ENCODE assay signal across 1 cellular context in the genomic region with DNA sequence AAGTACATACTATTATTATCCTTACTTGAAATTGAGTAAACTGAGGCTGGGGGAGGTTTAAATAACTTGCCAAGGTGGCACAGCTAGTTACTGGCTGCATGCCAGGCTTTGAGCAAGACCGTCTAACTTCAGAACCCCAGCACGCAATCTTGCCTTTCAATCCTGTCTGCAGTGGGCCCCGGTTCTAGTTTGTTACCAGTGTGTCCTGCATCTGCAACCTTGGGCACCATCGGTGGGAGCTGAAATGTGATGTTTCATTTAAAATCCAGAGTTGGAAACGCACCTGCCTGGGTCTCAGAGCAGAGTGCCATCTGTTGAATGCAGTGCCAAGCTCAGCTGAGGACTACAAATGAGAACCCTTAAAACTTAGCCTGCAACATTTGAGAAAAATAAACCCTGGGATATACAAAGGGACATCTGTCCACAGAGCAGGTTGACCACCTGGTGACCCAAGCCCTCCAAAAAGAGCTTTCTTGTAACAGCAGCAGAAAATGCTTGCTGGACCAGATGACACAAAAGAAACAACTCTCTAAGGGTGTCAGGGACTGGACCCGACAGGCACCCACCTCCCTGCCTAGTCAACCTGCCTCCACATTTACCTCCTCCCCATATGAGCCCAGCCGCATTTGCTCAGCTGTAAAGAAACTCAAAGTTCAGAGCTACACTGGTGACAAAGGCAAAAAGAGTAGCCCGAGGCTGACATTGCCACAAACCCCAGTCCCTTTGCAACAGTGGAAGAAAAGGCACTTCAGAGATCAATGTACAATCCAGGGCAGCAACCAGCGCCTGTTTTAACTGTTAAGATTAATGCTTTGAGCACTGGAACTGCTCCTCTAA.
TF ChIP-seq lines count a peak whose summit lies in the region.

No MANE protein-coding gene starts in this region.

TF ChIP-seq in HepG2, 621 proteins besides CTCF, POLR2A, EP300 and RAD21 (continued from another document):
- TF ChIP-seq, protein P1, sequence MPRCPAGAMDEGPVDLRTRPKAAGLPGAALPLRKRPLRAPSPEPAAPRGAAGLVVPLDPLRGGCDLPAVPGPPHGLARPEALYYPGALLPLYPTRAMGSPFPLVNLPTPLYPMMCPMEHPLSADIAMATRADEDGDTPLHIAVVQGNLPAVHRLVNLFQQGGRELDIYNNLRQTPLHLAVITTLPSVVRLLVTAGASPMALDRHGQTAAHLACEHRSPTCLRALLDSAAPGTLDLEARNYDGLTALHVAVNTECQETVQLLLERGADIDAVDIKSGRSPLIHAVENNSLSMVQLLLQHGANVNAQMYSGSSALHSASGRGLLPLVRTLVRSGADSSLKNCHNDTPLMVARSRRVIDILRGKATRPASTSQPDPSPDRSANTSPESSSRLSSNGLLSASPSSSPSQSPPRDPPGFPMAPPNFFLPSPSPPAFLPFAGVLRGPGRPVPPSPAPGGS (CRISPR knock-in tag; IDR thresholded peaks at IDR 0.05): no peak
- TF ChIP-seq, protein P2, sequence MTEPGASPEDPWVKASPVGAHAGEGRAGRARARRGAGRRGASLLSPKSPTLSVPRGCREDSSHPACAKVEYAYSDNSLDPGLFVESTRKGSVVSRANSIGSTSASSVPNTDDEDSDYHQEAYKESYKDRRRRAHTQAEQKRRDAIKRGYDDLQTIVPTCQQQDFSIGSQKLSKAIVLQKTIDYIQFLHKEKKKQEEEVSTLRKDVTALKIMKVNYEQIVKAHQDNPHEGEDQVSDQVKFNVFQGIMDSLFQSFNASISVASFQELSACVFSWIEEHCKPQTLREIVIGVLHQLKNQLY (CRISPR knock-in tag; IDR thresholded peaks at IDR 0.05): no peak
- TF ChIP-seq CEBPG (CRISPR knock-in tag; IDR thresholded peaks at IDR 0.05) (peak; percentile 14; the same call in 1 of the 2 replicates), SRY (CRISPR knock-in tag; IDR thresholded peaks at IDR 0.05) (no peak), ZNF501 (CRISPR knock-in tag; IDR thresholded peaks at IDR 0.05) (0 out of 2 replicates have a peak, but pooled peaks have one; percentile 11), ZMYM4 (CRISPR knock-in tag; IDR thresholded peaks at IDR 0.05) (no peak), ZNF782 (CRISPR knock-in tag; IDR thresholded peaks at IDR 0.05; ENCODE audit: borderline replicate concordance) (0 out of 2 replicates have a peak, but pooled peaks have one; percentile 56), WIZ (CRISPR knock-in tag; IDR thresholded peaks at IDR 0.05) (no peak), ZNF251 (CRISPR knock-in tag; IDR thresholded peaks at IDR 0.05) (no peak), ZNF33B (CRISPR knock-in tag; IDR thresholded peaks at IDR 0.05) (no peak), KAT7 (CRISPR knock-in tag; IDR thresholded peaks at IDR 0.05; ENCODE audit: borderline replicate concordance) (0 out of 2 replicates have a peak, but pooled peaks have one; percentile 26), ZNF614 (CRISPR knock-in tag; IDR thresholded peaks at IDR 0.05; ENCODE audit: borderline replicate concordance) (peak; percentile 74), ZNF136 (CRISPR knock-in tag; IDR thresholded peaks at IDR 0.05; ENCODE audit: low read depth) (no peak), HOXD1 (CRISPR knock-in tag; IDR thresholded peaks at IDR 0.05) (no peak), TEAD3 (CRISPR knock-in tag; optimal IDR thresholded peaks at IDR 0.05; ENCODE audit: borderline replicate concordance) (no peak)
- TF ChIP-seq, protein P3, sequence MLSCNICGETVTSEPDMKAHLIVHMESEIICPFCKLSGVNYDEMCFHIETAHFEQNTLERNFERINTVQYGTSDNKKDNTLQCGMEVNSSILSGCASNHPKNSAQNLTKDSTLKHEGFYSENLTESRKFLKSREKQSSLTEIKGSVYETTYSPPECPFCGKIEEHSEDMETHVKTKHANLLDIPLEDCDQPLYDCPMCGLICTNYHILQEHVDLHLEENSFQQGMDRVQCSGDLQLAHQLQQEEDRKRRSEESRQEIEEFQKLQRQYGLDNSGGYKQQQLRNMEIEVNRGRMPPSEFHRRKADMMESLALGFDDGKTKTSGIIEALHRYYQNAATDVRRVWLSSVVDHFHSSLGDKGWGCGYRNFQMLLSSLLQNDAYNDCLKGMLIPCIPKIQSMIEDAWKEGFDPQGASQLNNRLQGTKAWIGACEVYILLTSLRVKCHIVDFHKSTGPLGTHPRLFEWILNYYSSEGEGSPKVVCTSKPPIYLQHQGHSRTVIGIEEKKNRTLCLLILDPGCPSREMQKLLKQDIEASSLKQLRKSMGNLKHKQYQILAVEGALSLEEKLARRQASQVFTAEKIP (CRISPR knock-in tag; IDR thresholded peaks at IDR 0.05; ENCODE audit: borderline replicate concordance): no peak
- TF ChIP-seq, protein P4, sequence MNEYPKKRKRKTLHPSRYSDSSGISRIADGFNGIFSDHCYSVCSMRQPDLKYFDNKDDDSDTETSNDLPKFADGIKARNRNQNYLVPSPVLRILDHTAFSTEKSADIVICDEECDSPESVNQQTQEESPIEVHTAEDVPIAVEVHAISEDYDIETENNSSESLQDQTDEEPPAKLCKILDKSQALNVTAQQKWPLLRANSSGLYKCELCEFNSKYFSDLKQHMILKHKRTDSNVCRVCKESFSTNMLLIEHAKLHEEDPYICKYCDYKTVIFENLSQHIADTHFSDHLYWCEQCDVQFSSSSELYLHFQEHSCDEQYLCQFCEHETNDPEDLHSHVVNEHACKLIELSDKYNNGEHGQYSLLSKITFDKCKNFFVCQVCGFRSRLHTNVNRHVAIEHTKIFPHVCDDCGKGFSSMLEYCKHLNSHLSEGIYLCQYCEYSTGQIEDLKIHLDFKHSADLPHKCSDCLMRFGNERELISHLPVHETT (CRISPR knock-in tag; conservative IDR thresholded peaks at IDR 0.05): no peak
